In the genomic region with DNA sequence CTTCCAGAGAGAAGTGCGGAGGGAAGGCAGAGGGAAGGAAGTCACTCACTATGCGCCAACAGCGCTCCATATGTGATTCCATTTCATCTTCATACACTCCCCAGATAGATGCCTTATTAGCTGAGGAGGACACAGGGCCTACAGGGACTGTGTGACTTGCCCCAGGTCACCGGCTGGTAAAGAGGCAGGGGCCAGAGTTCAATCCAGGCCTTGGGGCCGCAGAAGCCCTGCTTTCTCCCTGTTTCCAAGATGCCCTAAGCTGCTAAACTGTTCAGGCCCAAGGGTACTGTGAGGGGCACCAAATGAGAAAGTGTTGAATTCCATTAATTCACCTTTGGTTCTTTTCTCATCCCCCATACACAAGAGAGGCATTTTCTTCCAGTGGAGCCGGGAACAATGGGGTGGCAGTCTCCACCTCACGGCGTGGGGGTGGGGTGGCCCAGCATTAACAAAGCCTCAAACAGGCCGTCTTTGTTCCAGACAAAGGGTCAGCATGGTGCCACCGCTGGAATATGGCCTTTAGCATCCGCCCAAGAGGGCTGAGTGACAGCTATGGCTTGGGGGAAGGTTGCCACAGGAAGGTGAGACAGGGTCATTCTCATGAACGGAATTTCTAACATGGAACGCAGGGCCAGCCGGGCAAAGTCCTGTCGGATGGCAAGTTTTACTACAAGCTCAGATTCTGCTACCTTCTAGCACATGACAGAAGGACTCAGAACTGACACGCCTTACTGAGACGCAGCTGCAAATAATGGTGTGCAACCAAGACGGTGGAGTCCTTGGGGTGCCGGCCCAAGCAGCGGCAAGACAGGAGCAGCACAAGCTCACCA, we compare ENCODE assay signal across 12 cellular contexts.
DNase-seq lines count a peak whose midpoint lies in the region; ATAC-seq and TF ChIP-seq lines count a peak whose summit lies in the region.
"Had no signal": no experiment of that assay in that cellular context is flagged by ENCODE, and none has a peak within 500 bp of the region (broad histone marks: within the 10 kb centered on the region; RNA-seq: fewer than 3 reads in every experiment).

No MANE protein-coding gene starts in this region.

- H3K4me1 Mint-ChIP-seq in naive thymus-derived CD8-positive, alpha-beta T cell: peaks cover 0 to 9% (median 8%) of the 10 kb centered on the region in 4 donors

- no peak for TF ChIP-seq CTCF in heart right ventricle (IDR thresholded peaks at IDR 0.05)

- H3K36me3 Mint-ChIP-seq in naive thymus-derived CD8-positive, alpha-beta T cell: peaks cover 0 to 54% (median 7%) of the 10 kb centered on the region in 3 donors

- no peaks in the 10 kb centered on the region for H3K27me3 Mint-ChIP-seq in naive thymus-derived CD8-positive, alpha-beta T cell

- intact Hi-C loops in heart right ventricle (cut with DNase I): loop anchor here in 8 of 10 donors (1.0 to 5.0 kb wide), 6 partner anchors 41 to 284 kb away; partner anchors contain the start of gene ANKH (in 4 of the 8)

- ATAC-seq in heart right ventricle (peak in 5 of 8 donors; percentile 9 to 43 (median 18)), HG02938 (IDR thresholded peaks at IDR 0.05; ENCODE audit: unreplicated experiment) (no peak), GM19328 (IDR thresholded peaks at IDR 0.05; ENCODE audit: unreplicated experiment) (no peak)
- no peak for ATAC-seq in naive thymus-derived CD8-positive, alpha-beta T cell

- POLR2A ChIA-PET in naive thymus-derived CD8-positive, alpha-beta T cell (lab: Charles Lee): interaction anchor here (1.0 to 3.7 kb wide), 3 partner anchors 20 to 264 kb away, joined by 3 to 13 read pairs (median 8); no protein-coding TSS in a partner anchor

- peaks cover 6 to 57% (median 21%) of the 10 kb centered on the region in 9 donors for H3K4me1 ChIP-seq in heart right ventricle

- H3K4me3 Mint-ChIP-seq in naive thymus-derived CD8-positive, alpha-beta T cell: no peak overlapping the region
- H3K4me3 Mint-ChIP-seq: dendritic cell treated with granulocyte-macrophage colony-stimulating factor and Interleukin-4, amounts not matched to agents 40 ng/mL and 50 ng/mL, for 4 days had no signal

- DNase-seq in COLO668 (lab: John Stamatoyannopoulos, UW; ENCODE audit: unreplicated experiment): peak; percentile 27
- DNase-seq in NCI-H748 (lab: John Stamatoyannopoulos, UW; ENCODE audit: unreplicated experiment): peak; percentile 97
- DNase-seq in heart right ventricle: no peak
- no peak for DNase-seq in naive thymus-derived CD8-positive, alpha-beta T cell
- DNase-seq in DMS153 (lab: John Stamatoyannopoulos, UW): no peak
- DNase-seq in UCSD-AML1 (lab: John Stamatoyannopoulos, UW; ENCODE audit: unreplicated experiment): no peak

- no peak overlapping the region for H3K4me3 ChIP-seq in heart right ventricle
- H3K4me3 ChIP-seq: heart left ventricle, upper lobe of left lung had no signal

- H3K9me3 Mint-ChIP-seq in naive thymus-derived CD8-positive, alpha-beta T cell: no peaks in the 10 kb centered on the region
- H3K9me3 Mint-ChIP-seq: dendritic cell treated with granulocyte-macrophage colony-stimulating factor and Interleukin-4, amounts not matched to agents 40 ng/mL and 50 ng/mL, for 4 days had no signal

- H3K9me3 ChIP-seq in heart right ventricle: no peaks in the 10 kb centered on the region
- H3K9me3 ChIP-seq: heart left ventricle, neutrophil, upper lobe of left lung had no signal

- H3K27me3 ChIP-seq in heart right ventricle: no peaks in the 10 kb centered on the region
- H3K27me3 ChIP-seq: heart left ventricle, neutrophil, upper lobe of left lung had no signal

- H3K36me3 ChIP-seq in heart right ventricle: peaks cover 0 to 70% (median 7%) of the 10 kb centered on the region in 9 donors
- H3K36me3 ChIP-seq: neutrophil had no signal

- WGBS in heart right ventricle, 2 donors: 82 to 87% methylated on average over 20 of the region's 20 CpGs

- peak overlapping the region in 8 of 10 donors; percentile 10 to 64 (median 28) for H3K27ac ChIP-seq in heart right ventricle
- H3K27ac ChIP-seq: neutrophil, upper lobe of left lung had no signal

- H3K27ac Mint-ChIP-seq in naive thymus-derived CD8-positive, alpha-beta T cell: peak overlapping the region in 7 of 10 donors; percentile 40 to 75 (median 61)
- H3K27ac Mint-ChIP-seq: dendritic cell treated with granulocyte-macrophage colony-stimulating factor and Interleukin-4, amounts not matched to agents 40 ng/mL and 50 ng/mL, for 4 days had no signal

Comparison
In these comparisons a context has a peak if more than half of its experiments do, and no peak if none do; other contexts are left out.
1. DNase-seq: peak in COLO668 (single experiment) and NCI-H748 (single experiment); none in heart right ventricle (0 of 2), naive thymus-derived CD8-positive, alpha-beta T cell (0 of 10), DMS153 (single experiment) and UCSD-AML1 (single experiment).
2. ATAC-seq: peak in heart right ventricle (5 of 8); none in naive thymus-derived CD8-positive, alpha-beta T cell (0 of 2), HG02938 (single experiment) and GM19328 (single experiment).